12 cellular contexts compared by ENCODE assay signal in the genomic region with DNA sequence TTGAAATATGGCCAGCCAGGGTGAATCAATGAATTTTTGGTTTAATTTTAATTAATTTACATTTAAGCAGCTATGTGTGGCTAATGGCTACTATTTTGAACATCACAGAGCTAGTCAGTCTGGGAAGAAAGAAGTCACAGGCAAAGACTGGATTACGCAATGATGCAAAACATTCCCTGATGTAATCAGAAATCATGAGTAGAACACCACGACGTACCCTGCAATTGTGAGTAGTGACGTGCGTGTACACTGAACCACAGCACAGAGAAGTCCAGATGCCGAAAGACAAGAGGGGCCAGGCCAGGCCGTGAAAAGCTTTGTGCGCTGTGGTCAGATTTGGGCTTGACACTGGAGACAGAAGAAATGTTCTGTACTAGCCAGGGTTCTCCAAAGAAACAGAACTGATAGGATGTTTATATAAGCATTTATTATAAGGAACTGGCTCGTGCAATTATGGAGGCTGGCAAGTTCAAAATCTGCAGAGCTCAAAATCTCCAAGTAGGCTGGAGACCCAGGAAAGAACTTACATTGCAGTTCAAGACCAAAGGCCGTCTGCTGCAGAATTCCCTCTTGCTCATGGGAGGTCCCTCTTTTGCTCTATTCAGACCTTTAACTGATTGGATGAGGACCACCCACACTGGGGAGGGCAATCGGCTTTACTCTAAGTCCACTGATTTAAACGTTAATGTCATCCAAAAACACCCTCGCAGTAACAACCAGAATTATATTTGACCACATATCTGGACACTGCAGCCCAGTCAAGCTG. TPM values are rescaled to one million over a fixed set of nuclear protein-coding genes. Genes with fewer than 3 reads are reported as not detected.
DNase-seq lines count a peak whose midpoint lies in the region; ATAC-seq and TF ChIP-seq lines count a peak whose summit lies in the region.
"Had no signal": no experiment of that assay in that cellular context is flagged by ENCODE, and none has a peak within 500 bp of the region (broad histone marks: within the 10 kb centered on the region; RNA-seq: fewer than 3 reads in every experiment).

No MANE protein-coding gene starts in this region.

- DNase-seq in Karpas-422 (peak; percentile 44), mesenchymal stem cell (peak; percentile 96), tibial nerve (ENCODE audit: low spot score in 2 of 2) (peak; percentile 76 to 86), GM23338 (ENCODE audit: low spot score) (no peak), foreskin keratinocyte (no peak)
- no peak for DNase-seq in stimulated activated naive B cell treated with anti-CD40 and anti-IgM and Interleukin-4, amounts not matched to agents 10 μg/mL and 1 μg/mL and 100 μg/mL, for 72 hours
- no peak for DNase-seq in stimulated activated CD4-positive, alpha-beta T cell treated with anti-CD3 and anti-CD28 coated beads, Interleukin-2, amount 100 ng/mL, for 24 hours
- DNase-seq: activated CD4-positive, alpha-beta T cell treated with anti-CD3 and anti-CD28 coated beads for 1 hour; NCI-H510A treated with DMSO at 0.1 percent for 48 hours had no signal

- H3K36me3 Mint-ChIP-seq in dendritic cell treated with granulocyte-macrophage colony-stimulating factor and Interleukin-4, amounts not matched to agents 40 ng/mL and 50 ng/mL, for 4 days (ENCODE audit: low read depth) = peaks cover 8% of the 10 kb centered on the region
- no peaks in the 10 kb centered on the region for H3K36me3 Mint-ChIP-seq in GM23338 (ENCODE audit: low read depth)
- H3K36me3 Mint-ChIP-seq in stimulated activated naive B cell treated with anti-CD40 and anti-IgM and Interleukin-4, amounts not matched to agents 10 μg/mL and 1 μg/mL and 100 μg/mL, for 72 hours = peaks cover 3 to 15% of the 10 kb centered on the region in 2 donors

- no peak overlapping the region for H3K18ac ChIP-seq in mesenchymal stem cell (ENCODE audit: low read depth in 1 of 2, low read length in 2 of 2)

- H4K8ac ChIP-seq in mesenchymal stem cell (ENCODE audit: low read length) = no peak overlapping the region

- peaks cover 12% of the 10 kb centered on the region for H3K79me1 ChIP-seq in mesenchymal stem cell (replicated peaks; ENCODE audit: low read length, poor library complexity, severe bottlenecking)

- ATAC-seq in GM23338 (no peak), foreskin keratinocyte (no peak)
- ATAC-seq in stimulated activated naive B cell treated with anti-CD40 and anti-IgM and Interleukin-4, amounts not matched to agents 10 μg/mL and 1 μg/mL and 100 μg/mL, for 72 hours (replicated peaks) = no peak
- ATAC-seq: GM12878 had no signal

- H3K27ac Mint-ChIP-seq in dendritic cell treated with granulocyte-macrophage colony-stimulating factor and Interleukin-4, amounts not matched to agents 40 ng/mL and 50 ng/mL, for 4 days = peak overlapping the region; percentile 76
- no peak overlapping the region for H3K27ac Mint-ChIP-seq in GM23338
- no peak overlapping the region for H3K27ac Mint-ChIP-seq in stimulated activated naive B cell treated with anti-CD40 and anti-IgM and Interleukin-4, amounts not matched to agents 10 μg/mL and 1 μg/mL and 100 μg/mL, for 72 hours

- H3K9ac ChIP-seq in Karpas-422 (ENCODE audit: low read length) (no peak overlapping the region), mesenchymal stem cell (ENCODE audit: low read length) (peak overlapping the region; percentile 73)

- no peaks in the 10 kb centered on the region for H4K20me1 ChIP-seq in Karpas-422 (ENCODE audit: insufficient read depth, low read depth, low read length)
- H4K20me1 ChIP-seq in GM23338 (replicated peaks; ENCODE audit: insufficient read depth) = no peaks in the 10 kb centered on the region; the same call in 1 of the 2 replicates

- no peak overlapping the region for H2BK15ac ChIP-seq in mesenchymal stem cell (ENCODE audit: low read depth, poor library complexity, severe bottlenecking)

- H3K9me3 ChIP-seq in Karpas-422 (ENCODE audit: low read length) = no peaks in the 10 kb centered on the region
- no peaks in the 10 kb centered on the region for H3K9me3 ChIP-seq in mesenchymal stem cell (ENCODE audit: control insufficient read depth, low read length)
- no peaks in the 10 kb centered on the region for H3K9me3 ChIP-seq in tibial nerve

- peak; percentile 37 to 61 for TF ChIP-seq POLR2A in tibial nerve (IDR thresholded peaks at IDR 0.05)

- H3K4me1 Mint-ChIP-seq in dendritic cell treated with granulocyte-macrophage colony-stimulating factor and Interleukin-4, amounts not matched to agents 40 ng/mL and 50 ng/mL, for 4 days (ENCODE audit: low read depth) = peaks cover 62% of the 10 kb centered on the region
- peaks cover 10% of the 10 kb centered on the region for H3K4me1 Mint-ChIP-seq in GM23338
- H3K4me1 Mint-ChIP-seq in stimulated activated naive B cell treated with anti-CD40 and anti-IgM and Interleukin-4, amounts not matched to agents 10 μg/mL and 1 μg/mL and 100 μg/mL, for 72 hours = peaks cover 49 to 83% of the 10 kb centered on the region in 2 donors

- H3K4me1 ChIP-seq in Karpas-422 (ENCODE audit: low read length) (peaks cover 7% of the 10 kb centered on the region), mesenchymal stem cell (ENCODE audit: control insufficient read depth, insufficient read depth, low read depth, low read length) (peaks cover 1% of the 10 kb centered on the region), tibial nerve (peaks cover 0 to 94% (median 65%) of the 10 kb centered on the region in 4 donors), GM23338 (ENCODE audit: insufficient read depth) (peaks cover 3% of the 10 kb centered on the region; the same call in 1 of the 2 replicates), foreskin keratinocyte (no peaks in the 10 kb centered on the region)

- H3K36me3 ChIP-seq in Karpas-422 (ENCODE audit: insufficient read depth, low read length) (no peaks in the 10 kb centered on the region), mesenchymal stem cell (ENCODE audit: control insufficient read depth in 1 of 2, insufficient read depth in 2 of 2, low read depth in 1 of 2, low read length in 2 of 2) (peaks cover 2 to 56% of the 10 kb centered on the region in 2 experiments), tibial nerve (peaks cover 0 to 3% (median 0%) of the 10 kb centered on the region in 3 donors), GM23338 (ENCODE audit: insufficient read depth) (no peaks in the 10 kb centered on the region)

- H3K4me3 ChIP-seq in Karpas-422 (ENCODE audit: low read length) (no peak overlapping the region), mesenchymal stem cell (ENCODE audit: insufficient read depth in 1 of 2, low read depth in 1 of 2, low read length in 2 of 2) (no peak overlapping the region), tibial nerve (no peak overlapping the region), GM23338 (no peak overlapping the region)
- H3K4me3 ChIP-seq: GM12878 had no signal

- peaks cover 5% of the 10 kb centered on the region for H3K27me3 Mint-ChIP-seq in dendritic cell treated with granulocyte-macrophage colony-stimulating factor and Interleukin-4, amounts not matched to agents 40 ng/mL and 50 ng/mL, for 4 days
- no peaks in the 10 kb centered on the region for H3K27me3 Mint-ChIP-seq in GM23338 (ENCODE audit: insufficient read depth, low read depth, poor library complexity)
- no peaks in the 10 kb centered on the region for H3K27me3 Mint-ChIP-seq in stimulated activated naive B cell treated with anti-CD40 and anti-IgM and Interleukin-4, amounts not matched to agents 10 μg/mL and 1 μg/mL and 100 μg/mL, for 72 hours
- H3K27me3 Mint-ChIP-seq: central memory CD8-positive, alpha-beta T cell had no signal

- H3K4me3 Mint-ChIP-seq in dendritic cell treated with granulocyte-macrophage colony-stimulating factor and Interleukin-4, amounts not matched to agents 40 ng/mL and 50 ng/mL, for 4 days = peak overlapping the region; percentile 26
- no peak overlapping the region for H3K4me3 Mint-ChIP-seq in GM23338
- no peak overlapping the region for H3K4me3 Mint-ChIP-seq in stimulated activated naive B cell treated with anti-CD40 and anti-IgM and Interleukin-4, amounts not matched to agents 10 μg/mL and 1 μg/mL and 100 μg/mL, for 72 hours

- no peaks in the 10 kb centered on the region for H3K79me2 ChIP-seq in Karpas-422 (ENCODE audit: low read length)
- peaks cover 11% of the 10 kb centered on the region; the same call in 1 of the 2 replicates for H3K79me2 ChIP-seq in GM23338 (replicated peaks; ENCODE audit: insufficient read depth)

- no peaks in the 10 kb centered on the region for H3K9me3 Mint-ChIP-seq in dendritic cell treated with granulocyte-macrophage colony-stimulating factor and Interleukin-4, amounts not matched to agents 40 ng/mL and 50 ng/mL, for 4 days
- H3K9me3 Mint-ChIP-seq in GM23338 = no peaks in the 10 kb centered on the region
- H3K9me3 Mint-ChIP-seq in stimulated activated naive B cell treated with anti-CD40 and anti-IgM and Interleukin-4, amounts not matched to agents 10 μg/mL and 1 μg/mL and 100 μg/mL, for 72 hours = no peaks in the 10 kb centered on the region
- H3K9me3 Mint-ChIP-seq: central memory CD8-positive, alpha-beta T cell had no signal

- WGBS in mesenchymal stem cell = 65% methylated on average over 13 of the region's 13 CpGs
- WGBS in tibial nerve, 2 donors = 28 to 31% methylated on average over 13 of the region's 13 CpGs

- no peak overlapping the region for H4K91ac ChIP-seq in mesenchymal stem cell (ENCODE audit: low read length)

- no peak overlapping the region for H2AFZ ChIP-seq in Karpas-422 (ENCODE audit: low read length)
- no peak overlapping the region for H2AFZ ChIP-seq in mesenchymal stem cell (ENCODE audit: low read depth, low read length)
- H2AFZ ChIP-seq in GM23338 = no peak overlapping the region

- no peak overlapping the region for H3K4ac ChIP-seq in mesenchymal stem cell (ENCODE audit: low read depth in 1 of 2, low read length in 2 of 2)

- no peak overlapping the region for H3K14ac ChIP-seq in mesenchymal stem cell (ENCODE audit: low read length in 2 of 2)

- no peak overlapping the region for H2BK12ac ChIP-seq in mesenchymal stem cell (ENCODE audit: low read length in 2 of 2)

- H2BK5ac ChIP-seq in mesenchymal stem cell (ENCODE audit: low read depth, low read length, poor library complexity, severe bottlenecking) = no peak overlapping the region

- no peak overlapping the region for H3K23ac ChIP-seq in mesenchymal stem cell (ENCODE audit: low read length in 2 of 2)

- H3K27ac ChIP-seq in Karpas-422 (ENCODE audit: low read length) (no peak overlapping the region), mesenchymal stem cell (ENCODE audit: low read length, poor library complexity, severe bottlenecking) (no peak overlapping the region), tibial nerve (peak overlapping the region; percentile 78 to 95 (median 92)), GM23338 (ENCODE audit: low read depth) (no peak overlapping the region), foreskin keratinocyte (no peak overlapping the region)

- intact Hi-C loops in dendritic cell treated with granulocyte-macrophage colony-stimulating factor and Interleukin-4, amounts not matched to agents 40 ng/mL and 50 ng/mL, for 4 days (cut with micrococcal nuclease) = no loop called here

- H3F3A ChIP-seq in GM23338 (replicated peaks; ENCODE audit: low read depth) = no peaks in the 10 kb centered on the region

- TF ChIP-seq CTCF in tibial nerve (IDR thresholded peaks at IDR 0.05) (peak in 1 of 5 experiments; percentile 27), GM23338 (conservative IDR thresholded peaks at IDR 0.05; ENCODE audit: low read depth in 2 of 2) (no peak), foreskin keratinocyte (conservative IDR thresholded peaks at IDR 0.05) (no peak)

- no peak overlapping the region for H2AK5ac ChIP-seq in mesenchymal stem cell (ENCODE audit: low read length, severe bottlenecking)

- H3K4me2 ChIP-seq in Karpas-422 (ENCODE audit: low read depth, low read length, poor library complexity, severe bottlenecking) (no peak overlapping the region), mesenchymal stem cell (ENCODE audit: low read length, poor library complexity, severe bottlenecking) (no peak overlapping the region), GM23338 (no peak overlapping the region)

- H2BK120ac ChIP-seq in mesenchymal stem cell (ENCODE audit: low read depth, low read length) = no peak overlapping the region

- H3K27me3 ChIP-seq in Karpas-422 (ENCODE audit: low read length) (no peaks in the 10 kb centered on the region), mesenchymal stem cell (ENCODE audit: control insufficient read depth in 1 of 2, insufficient read depth in 1 of 2, low read length in 2 of 2) (no peaks in the 10 kb centered on the region), tibial nerve (no peaks in the 10 kb centered on the region), GM23338 (ENCODE audit: insufficient read depth) (no peaks in the 10 kb centered on the region), foreskin keratinocyte (no peaks in the 10 kb centered on the region)

- no peaks in the 10 kb centered on the region for H3K9me2 ChIP-seq in Karpas-422 (replicated peaks; ENCODE audit: insufficient read depth, low read length)
- no peaks in the 10 kb centered on the region for H3K9me2 ChIP-seq in GM23338 (ENCODE audit: insufficient read depth)

- peak; percentile 99 for TF ChIP-seq EP300 in tibial nerve (IDR thresholded peaks at IDR 0.05)

RNA-seq across cellular contexts. Expression of gene SH3BP5, which starts 44.6 kb away (rescaled TPM):
- total RNA-seq in Karpas-422 (2014; rRNA removed; shearing (Covaris generic); ENCODE audit: low replicate concordance) = 0.51 and 0.82 TPM in 2 replicates
- polyA plus RNA-seq in mesenchymal stem cell (2013, experiment 1 of 2) = 8.4 TPM
- polyA plus RNA-seq in mesenchymal stem cell (2013, experiment 2 of 2) = 8.4 TPM
- total RNA-seq in tibial nerve (100 to 1,000 TPM in 3 of 4 donors, 10 to 100 TPM in 1; 99.0 to 113 (median 105) TPM), foreskin keratinocyte (10.0 and 11.2 TPM in 2 replicates)
- total RNA-seq in GM23338 (2014; rRNA removed; shearing (Covaris generic)) = 8.3 and 9.1 TPM in 2 replicates
- polyA plus RNA-seq in GM23338 (2016; fragmentation: Nextera tagmentation; extraction: Ambion mirVana) (5.8 and 5.9 TPM in 2 replicates), foreskin keratinocyte (6.1 and 6.6 TPM in 2 replicates)

Comparison
In these comparisons a context has a peak if more than half of its experiments do, and no peak if none do; other contexts are left out.
1. DNase-seq: peak in Karpas-422 (single experiment), mesenchymal stem cell (single experiment) and tibial nerve (2 of 2); none in GM23338 (single experiment), stimulated activated naive B cell treated with anti-CD40 and anti-IgM and Interleukin-4, amounts not matched to agents 10 μg/mL and 1 μg/mL and 100 μg/mL, for 72 hours (single experiment), stimulated activated CD4-positive, alpha-beta T cell treated with anti-CD3 and anti-CD28 coated beads, Interleukin-2, amount 100 ng/mL, for 24 hours (0 of 2) and foreskin keratinocyte (0 of 2).
2. H3K27ac ChIP-seq: peak in tibial nerve (4 of 4); none in Karpas-422 (single experiment), mesenchymal stem cell (single experiment), GM23338 (single experiment) and foreskin keratinocyte (single experiment).